Comparison of ENCODE assay signal across 8 cellular contexts in the genomic region with DNA sequence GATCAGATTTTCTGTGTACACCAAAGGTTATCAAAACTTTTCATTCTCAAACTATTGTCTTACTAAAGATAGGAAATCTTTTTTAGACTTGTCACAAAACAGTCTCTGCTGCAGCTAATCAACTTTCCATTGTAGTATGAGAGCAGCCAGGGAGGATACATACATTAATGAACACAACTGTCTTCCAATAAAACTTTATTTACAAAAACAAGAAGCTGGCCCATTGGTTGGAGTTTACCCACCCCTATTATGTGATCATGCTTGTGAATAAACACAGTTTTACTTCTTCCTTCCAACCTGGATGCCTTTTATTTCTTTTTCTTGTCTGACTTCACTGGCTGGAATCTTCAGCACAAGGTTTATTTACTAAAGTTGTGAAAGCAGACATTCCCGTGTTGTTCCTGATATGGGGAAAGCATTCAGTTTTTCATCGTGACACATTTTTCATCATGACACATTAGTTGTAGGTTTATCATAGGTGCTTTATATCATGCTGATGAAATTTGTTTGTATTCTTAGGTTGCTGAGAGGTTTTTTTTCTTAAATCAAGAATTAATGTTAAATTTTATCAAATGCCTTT.
"Had no signal": no experiment of that assay in that cellular context is flagged by ENCODE, and none has a peak within 500 bp of the region (broad histone marks: within the 10 kb centered on the region; RNA-seq: fewer than 3 reads in every experiment).

No MANE protein-coding gene starts in this region.

- FAIRE-seq: HepG2 had no signal

- ATAC-seq: HCT116, HepG2 had no signal

- H3K36me3 ChIP-seq: HAP-1 had no signal

- H3K27ac ChIP-seq: GM23248, HL-60 had no signal

- H3K4me3 ChIP-seq: GM23248, HAP-1 had no signal

- H2AFZ ChIP-seq: GM23248 had no signal

- H3K9ac ChIP-seq: GM23248 had no signal

- DNase-seq: GM23248, GOT3, H7, HFFc6 had no signal

- H3K9me3 ChIP-seq: HAP-1 had no signal
